8 cellular contexts compared by ENCODE assay signal in genomic region chr11:92018332-92018731, GRCh38.
"Had no signal": no experiment of that assay in that cellular context is flagged by ENCODE, and none has a peak within 500 bp of the region (broad histone marks: within the 10 kb centered on the region; RNA-seq: fewer than 3 reads in every experiment).

No MANE protein-coding gene starts in this region.

- H3K4me1 ChIP-seq: HAP-1 had no signal

- H3K27ac ChIP-seq: HL-60 had no signal

- H3K4me3 Mint-ChIP-seq: HFFc6, IgD-negative memory B cell had no signal

- H3K4me3 ChIP-seq: HAP-1 had no signal

- H3K4me1 Mint-ChIP-seq: IgD-negative memory B cell had no signal

- ATAC-seq: HCT116, HepG2 had no signal

- H3K27me3 Mint-ChIP-seq: IgD-negative memory B cell had no signal

- H3K9me3 ChIP-seq: HAP-1 had no signal

- DNase-seq: GOT3, H7, HFFc6 had no signal

- H3K27ac Mint-ChIP-seq: HFFc6, IgD-negative memory B cell had no signal

- H3K36me3 ChIP-seq: HAP-1 had no signal
